10 cellular contexts compared by ENCODE assay signal in genomic region chr17:50920891-50921595, GRCh38. TPM values are rescaled to one million over a fixed set of nuclear protein-coding genes. Genes with fewer than 3 reads are reported as not detected.
DNase-seq lines count a peak whose midpoint lies in the region; ATAC-seq and TF ChIP-seq lines count a peak whose summit lies in the region.
"Had no signal": no experiment of that assay in that cellular context is flagged by ENCODE, and none has a peak within 500 bp of the region (broad histone marks: within the 10 kb centered on the region; RNA-seq: fewer than 3 reads in every experiment).

No MANE protein-coding gene starts in this region.

- peak overlapping the region; percentile 10 to 25 (median 23) for H3K9ac ChIP-seq in skeletal muscle tissue (ENCODE audit: low read depth in 1 of 3, low read length in 3 of 3)

- TF ChIP-seq CTCF in RWPE1 (conservative IDR thresholded peaks at IDR 0.05; ENCODE audit: low read depth), result no peak

- CTCF ChIA-PET in RWPE1 (lab: Yijun Ruan, JAX), result no interaction called here

- H3K36me3 ChIP-seq in skeletal muscle tissue (ENCODE audit: control insufficient read depth in 3 of 3, insufficient read depth in 3 of 3, low read length in 3 of 3), result no peaks in the 10 kb centered on the region
- H3K36me3 ChIP-seq: tibial artery had no signal

- ATAC-seq in GM21447 (IDR thresholded peaks at IDR 0.05; ENCODE audit: unreplicated experiment), result no peak
- ATAC-seq in GM19463 (IDR thresholded peaks at IDR 0.05; ENCODE audit: unreplicated experiment), result no peak

- H3K27ac ChIP-seq in RWPE1, result peak overlapping the region; percentile 78
- no peak overlapping the region for H3K27ac ChIP-seq in skeletal muscle tissue (ENCODE audit: low read depth, low read length)

- no peak overlapping the region for H3K4me3 ChIP-seq in skeletal muscle tissue (ENCODE audit: low read length in 3 of 3)
- H3K4me3 ChIP-seq: tibial artery had no signal

- no peaks in the 10 kb centered on the region for H3K27me3 ChIP-seq in skeletal muscle tissue (ENCODE audit: control insufficient read depth in 3 of 3, insufficient read depth in 3 of 3, low read length in 3 of 3)
- H3K27me3 ChIP-seq: tibial artery had no signal

- POLR2A ChIA-PET in RWPE1 (lab: Yijun Ruan, JAX; ENCODE audit: low non-redundant PET), result no interaction called here

- H3K4me1 ChIP-seq in skeletal muscle tissue (ENCODE audit: control insufficient read depth in 3 of 3, insufficient read depth in 3 of 3, low read length in 3 of 3), result peaks cover 36 to 62% (median 58%) of the 10 kb centered on the region in 3 donors

- no peaks in the 10 kb centered on the region for H3K9me3 ChIP-seq in skeletal muscle tissue (ENCODE audit: control insufficient read depth in 3 of 3, low read length in 3 of 3)
- H3K9me3 ChIP-seq: tibial artery had no signal

- DNase-seq in SKM-1 treated with dmso at 0.1 percent for 144 hours (lab: John Stamatoyannopoulos, UW; ENCODE audit: unreplicated experiment) (peak; percentile 11), SKM-1 (lab: John Stamatoyannopoulos, UW; ENCODE audit: unreplicated experiment) (no peak), RWPE1 (ENCODE audit: low spot score) (no peak), globus pallidus (ENCODE audit: low spot score) (peak; percentile 28), NCI-H1048 (lab: John Stamatoyannopoulos, UW) (no peak)
- DNase-seq: NCI-H1436, tibial artery had no signal

RNA-seq across cellular contexts. Expression of gene TOB1, which starts 54.9 kb away (rescaled TPM):
- total RNA-seq in skeletal muscle tissue, result 27.1 TPM

Comparison
In these comparisons a context has a peak if more than half of its experiments do, and no peak if none do; other contexts are left out.
1. DNase-seq: peak in SKM-1 treated with dmso at 0.1 percent for 144 hours (single experiment) and globus pallidus (single experiment); none in SKM-1 (single experiment), RWPE1 (single experiment) and NCI-H1048 (single experiment).